In genomic region chr1:22711591-22712501, GRCh38 we compare ENCODE assay signal across 8 cellular contexts. TPM values are rescaled to one million over a fixed set of nuclear protein-coding genes. Genes with fewer than 3 reads are reported as not detected.
DNase-seq lines count a peak whose midpoint lies in the region; ATAC-seq and TF ChIP-seq lines count a peak whose summit lies in the region.

No MANE protein-coding gene starts in this region.

- peak overlapping the region; percentile 3 for H3K18ac ChIP-seq in mesendoderm (ENCODE audit: low read length)

- H3K4ac ChIP-seq in mesendoderm (ENCODE audit: low read depth, low read length): no peak overlapping the region

- H2AK5ac ChIP-seq in mesendoderm (ENCODE audit: low read length): no peak overlapping the region

- H3K36me3 ChIP-seq in brain microvascular endothelial cell (replicated peaks) (no peaks in the 10 kb centered on the region), mesendoderm (ENCODE audit: control insufficient read depth, insufficient read depth, low read length) (no peaks in the 10 kb centered on the region)

- no peak for TF ChIP-seq CTCF in AG09309 (IDR thresholded peaks at IDR 0.05; ENCODE audit: control insufficient read depth, insufficient read depth, low read depth, low read length, missing control alignments)
- TF ChIP-seq CTCF in HFFc6 (IDR thresholded peaks at IDR 0.05): no peak
- TF ChIP-seq CTCF in brain microvascular endothelial cell (IDR thresholded peaks at IDR 0.05; ENCODE audit: low read depth, low read length, missing control alignments): no peak

- no peaks in the 10 kb centered on the region for H3K27me3 ChIP-seq in brain microvascular endothelial cell (replicated peaks)
- peaks cover 11% of the 10 kb centered on the region for H3K27me3 ChIP-seq in mesendoderm (ENCODE audit: insufficient read depth, low read length, poor library complexity)

- in situ Hi-C loops in brain microvascular endothelial cell (cut with HindIII; ENCODE audit: low pct_ligation_motif_present, low sequenced_read_pairs): no loop called here

- H3K79me2 ChIP-seq in mesendoderm (ENCODE audit: control insufficient read depth, insufficient read depth, low read length): no peaks in the 10 kb centered on the region

- no peaks in the 10 kb centered on the region; the same call in 1 of the 2 replicates for H3K36me3 Mint-ChIP-seq in HFFc6 (ENCODE audit: low read depth)

- WGBS in mesendoderm (ENCODE audit: extremely low coverage, insufficient coverage, low lambda C conversion rate): no CpG with 5 or more reads among the region's 53 CpGs

- H3K9me3 Mint-ChIP-seq in HFFc6: no peaks in the 10 kb centered on the region

- H3K4me3 ChIP-seq in AG09309 (ENCODE audit: control insufficient read depth, low read depth, low read length) (peak overlapping the region; percentile 49), brain microvascular endothelial cell (ENCODE audit: low read depth, low read length) (peak overlapping the region; percentile 60), mesendoderm (ENCODE audit: low read length) (no peak overlapping the region)

- no peak overlapping the region for H4K5ac ChIP-seq in mesendoderm (ENCODE audit: low read length)

- H3K4me1 Mint-ChIP-seq in HFFc6 (ENCODE audit: low read depth): peaks cover 18% of the 10 kb centered on the region

- peak overlapping the region; percentile 49; the same call in 1 of the 2 replicates for H3K27ac Mint-ChIP-seq in HFFc6

- H2BK5ac ChIP-seq in mesendoderm (ENCODE audit: low read length): no peak overlapping the region

- peak overlapping the region; percentile 30 for H3K4me2 ChIP-seq in mesendoderm (ENCODE audit: low read length)

- ATAC-seq in GM18861 (IDR thresholded peaks at IDR 0.05; ENCODE audit: unreplicated experiment) (no peak), GM21576 (IDR thresholded peaks at IDR 0.05; ENCODE audit: unreplicated experiment) (no peak)

- no peak overlapping the region for H2BK15ac ChIP-seq in mesendoderm (replicated peaks; ENCODE audit: low read depth)

- peak overlapping the region; percentile 33 for H3K9ac ChIP-seq in mesendoderm (ENCODE audit: low read length)

- no peak overlapping the region for H2BK120ac ChIP-seq in mesendoderm (ENCODE audit: low read depth, low read length)

- no peak overlapping the region for H3K23ac ChIP-seq in mesendoderm (ENCODE audit: low read length)

- peaks cover 2% of the 10 kb centered on the region for H3K4me1 ChIP-seq in mesendoderm (ENCODE audit: control insufficient read depth, low read depth, low read length)

- peak overlapping the region; percentile 37 for H3K56ac ChIP-seq in mesendoderm (ENCODE audit: low read length)

- peak overlapping the region; percentile 86 for H3K4me3 Mint-ChIP-seq in HFFc6

- no peak for DNase-seq in AG09309 (ENCODE audit: low read depth)
- no peak for DNase-seq in HFFc6
- DNase-seq in brain microvascular endothelial cell: no peak
- DNase-seq in mesendoderm: no peak
- DNase-seq in COLO829 (ENCODE audit: low spot score): no peak
- no peak for DNase-seq in NCI-H2196 treated with DMSO at 0.1 percent for 48 hours (lab: John Stamatoyannopoulos, UW; ENCODE audit: unreplicated experiment)

- H3K27me3 Mint-ChIP-seq in HFFc6 (ENCODE audit: insufficient read depth): peaks cover 7% of the 10 kb centered on the region

- no peak overlapping the region for H4K8ac ChIP-seq in mesendoderm (ENCODE audit: low read depth, low read length)

- no peak overlapping the region for H3K27ac ChIP-seq in brain microvascular endothelial cell
- no peak overlapping the region for H3K27ac ChIP-seq in mesendoderm (ENCODE audit: low read depth, low read length)

- no peaks in the 10 kb centered on the region for H3K79me1 ChIP-seq in mesendoderm (ENCODE audit: low read length)

RNA-seq across cellular contexts. Expression of gene EPHB2, which starts 1.2 kb away (rescaled TPM):
- 10 to 100 TPM; 13.1 to 36.4 (median 30.9) TPM for total RNA-seq in HFFc6 (2021; fragmentation: NEBNext Ultra II Directional; extraction: Animal tissue kit (Norgen Biotek cat#: 25700))
- polyA plus RNA-seq in mesendoderm (2013, experiment 1 of 2): 5.6 TPM
- polyA plus RNA-seq in mesendoderm (2013, experiment 2 of 2): 6.2 TPM

RNA-seq across cellular contexts. Expression of gene C1QB, which starts 58.8 kb away (rescaled TPM):
- not detected for total RNA-seq in HFFc6 (2021; fragmentation: NEBNext Ultra II Directional; extraction: Animal tissue kit (Norgen Biotek cat#: 25700))
- not detected for polyA plus RNA-seq in mesendoderm (2013, experiment 1 of 2)
- polyA plus RNA-seq in mesendoderm (2013, experiment 2 of 2): not detected
